Comparison of ENCODE assay signal across 29 cellular contexts in the genomic region with DNA sequence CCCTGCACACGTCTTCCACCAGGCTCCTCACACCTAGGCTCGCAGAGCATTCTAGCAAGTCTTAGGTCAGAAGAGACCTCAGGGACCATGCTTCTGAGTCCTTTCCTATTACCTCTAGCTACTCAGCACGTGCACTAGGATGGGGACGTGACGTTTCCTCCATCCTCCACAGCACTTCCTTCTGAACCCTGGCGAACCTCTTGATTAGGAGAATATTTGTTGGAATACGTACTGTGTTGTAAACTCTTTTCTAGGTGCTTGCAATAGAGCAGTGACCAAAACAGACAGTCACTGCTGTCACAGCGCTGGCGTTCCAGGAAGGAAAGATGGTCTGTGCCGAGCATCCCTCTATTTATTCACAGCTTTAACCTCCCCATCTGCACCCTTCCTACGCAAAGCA. TPM values are rescaled to one million over a fixed set of nuclear protein-coding genes. Genes with fewer than 3 reads are reported as not detected.
"Had no signal": no experiment of that assay in that cellular context is flagged by ENCODE, and none has a peak within 500 bp of the region (broad histone marks: within the 10 kb centered on the region; RNA-seq: fewer than 3 reads in every experiment).

No MANE protein-coding gene starts in this region.

- H3K36me3 Mint-ChIP-seq: naive thymus-derived CD4-positive, alpha-beta T cell; natural killer cell; stimulated activated naive B cell treated with anti-CD40 and anti-IgM and Interleukin-4, amounts not matched to agents 10 μg/mL and 1 μg/mL and 100 μg/mL, for 72 hours had no signal

- H3K4me3 ChIP-seq: neural progenitor cell, pancreas, psoas muscle, right lobe of liver, sigmoid colon, skin epidermis, smooth muscle cell, spleen, stomach, thoracic aorta, thyroid gland, tibial nerve, upper lobe of right lung, uterus had no signal

- H3K9me3 Mint-ChIP-seq: natural killer cell, nephron, neural progenitor cell, type B pancreatic cell had no signal

- H3K27me3 Mint-ChIP-seq: progenitor cell of endocrine pancreas; stimulated activated naive B cell treated with anti-CD40 and anti-IgM and Interleukin-4, amounts not matched to agents 10 μg/mL and 1 μg/mL and 100 μg/mL, for 72 hours; stimulated activated naive CD8-positive, alpha-beta T cell treated with anti-CD3 and anti-CD28 coated beads, Interleukin-15, Interleukin-2, amounts not matched to agents 100 ng/mL and 50 ng/mL, for 24 hours; type B pancreatic cell had no signal

- H3K27me3 ChIP-seq: neural progenitor cell, pancreas, right lobe of liver, sigmoid colon, spleen, stomach, thyroid gland, tibial nerve, upper lobe of right lung, uterus had no signal

- ATAC-seq: naive thymus-derived CD4-positive, alpha-beta T cell; natural killer cell; pancreas; psoas muscle; right cardiac atrium; right lobe of liver; stimulated activated naive B cell treated with anti-CD40 and anti-IgM and Interleukin-4, amounts not matched to agents 10 μg/mL and 1 μg/mL and 100 μg/mL, for 72 hours; upper lobe of right lung had no signal

- DNase-seq: naive thymus-derived CD4-positive, alpha-beta T cell; natural killer cell; occipital lobe; pancreas; psoas muscle; right cardiac atrium; right lobe of liver; sigmoid colon; spleen; stimulated activated CD4-positive, alpha-beta T cell treated with anti-CD3 and anti-CD28 coated beads, Interleukin-12 subunit alpha, Interleukin-12 subunit beta, amount 100 ng/mL, for 4 hours; stimulated activated CD4-positive, alpha-beta T cell treated with anti-CD3 and anti-CD28 coated beads, Interleukin-1b, Interleukin-23, amount 100 ng/mL, for 48 hours; stimulated activated CD4-positive, alpha-beta T cell treated with anti-CD3 and anti-CD28 coated beads, Interleukin-4, amount 100 ng/mL, for 1 hour; stimulated activated CD4-positive, alpha-beta T cell treated with anti-CD3 and anti-CD28 coated beads, Interleukin-4, amount 100 ng/mL, for 4 hours; stimulated activated CD8-positive, alpha-beta memory T cell treated with anti-CD3 and anti-CD28 coated beads, Interleukin-4, amount 100 ng/mL, for 48 hours; stimulated activated naive B cell treated with anti-CD40 and anti-IgM and Interleukin-4, amounts not matched to agents 10 μg/mL and 1 μg/mL and 100 μg/mL, for 72 hours; stimulated activated naive CD4-positive, alpha-beta T cell treated with Interleukin-2 at 50 U/mL for 16 hours; stomach; thyroid gland; upper lobe of right lung; uterus had no signal

- H3K4me3 Mint-ChIP-seq: naive thymus-derived CD4-positive, alpha-beta T cell; natural killer cell; nephron; neural progenitor cell; stimulated activated naive B cell treated with anti-CD40 and anti-IgM and Interleukin-4, amounts not matched to agents 10 μg/mL and 1 μg/mL and 100 μg/mL, for 72 hours; stimulated activated naive CD8-positive, alpha-beta T cell treated with anti-CD3 and anti-CD28 coated beads, Interleukin-15, Interleukin-2, amounts not matched to agents 100 ng/mL and 50 ng/mL, for 24 hours; type B pancreatic cell had no signal

- H3K9ac ChIP-seq: neural progenitor cell had no signal

- FAIRE-seq: pancreas had no signal

- H3K27ac ChIP-seq: neural progenitor cell, pancreas, psoas muscle, right lobe of liver, sigmoid colon, skin epidermis, spleen, stomach, thoracic aorta, thyroid gland, tibial nerve, upper lobe of right lung, uterus had no signal

- H3K36me3 ChIP-seq: neural progenitor cell, pancreas, right lobe of liver, sigmoid colon, spleen, stomach, thoracic aorta, thyroid gland, tibial nerve, upper lobe of right lung, uterus had no signal

- H3K4me1 Mint-ChIP-seq: naive thymus-derived CD4-positive, alpha-beta T cell; natural killer cell; stimulated activated naive B cell treated with anti-CD40 and anti-IgM and Interleukin-4, amounts not matched to agents 10 μg/mL and 1 μg/mL and 100 μg/mL, for 72 hours had no signal

- H3K4me2 ChIP-seq: neural progenitor cell, smooth muscle cell had no signal

- H3K9me3 ChIP-seq: pancreas, psoas muscle, right lobe of liver, sigmoid colon, spleen, stomach, thoracic aorta, thyroid gland, tibial nerve, upper lobe of right lung, uterus had no signal

- H3K4me1 ChIP-seq: neural progenitor cell, pancreas, psoas muscle, right lobe of liver, spleen, stomach, tibial nerve, upper lobe of right lung, uterus had no signal

- H3K27ac Mint-ChIP-seq: naive thymus-derived CD4-positive, alpha-beta T cell; natural killer cell; neural progenitor cell; progenitor cell of endocrine pancreas; stimulated activated naive B cell treated with anti-CD40 and anti-IgM and Interleukin-4, amounts not matched to agents 10 μg/mL and 1 μg/mL and 100 μg/mL, for 72 hours; stimulated activated naive CD8-positive, alpha-beta T cell treated with anti-CD3 and anti-CD28 coated beads, Interleukin-15, Interleukin-2, amounts not matched to agents 100 ng/mL and 50 ng/mL, for 24 hours; type B pancreatic cell had no signal

- H2AFZ ChIP-seq: neural progenitor cell had no signal

RNA-seq across cellular contexts. Expression of a gene that starts 12.9 kb away (rescaled TPM):
- total RNA-seq: naive thymus-derived CD4-positive, alpha-beta T cell; natural killer cell had no signal
- polyA plus RNA-seq: naive thymus-derived CD4-positive, alpha-beta T cell had no signal
